In the genomic region with DNA sequence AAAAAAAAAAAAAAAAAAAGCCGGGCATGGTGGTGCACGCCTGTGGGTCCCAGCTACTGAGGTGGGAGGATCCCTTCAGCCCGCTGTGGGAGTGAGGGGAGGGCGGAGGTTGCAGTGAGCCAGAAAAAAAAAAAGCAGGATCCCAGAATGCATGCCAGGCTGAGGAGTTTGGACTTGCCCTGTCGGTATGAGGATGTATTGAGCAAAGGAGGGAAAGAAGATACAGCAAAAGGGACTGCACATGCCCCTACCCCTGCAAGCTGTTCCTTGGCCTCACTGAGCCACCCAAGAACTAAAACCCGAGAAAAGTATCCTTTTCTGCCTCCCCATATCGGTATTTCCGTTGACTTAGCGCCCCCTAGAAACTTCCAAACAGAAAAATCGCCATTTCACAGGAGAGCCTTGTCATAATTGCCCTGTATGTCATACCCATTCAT, we compare ENCODE assay signal across 9 cellular contexts. TPM values are rescaled to one million over a fixed set of nuclear protein-coding genes. Genes with fewer than 3 reads are reported as not detected.
DNase-seq lines count a peak whose midpoint lies in the region; ATAC-seq and TF ChIP-seq lines count a peak whose summit lies in the region.
"Had no signal": no experiment of that assay in that cellular context is flagged by ENCODE, and none has a peak within 500 bp of the region (broad histone marks: within the 10 kb centered on the region; RNA-seq: fewer than 3 reads in every experiment).

No MANE protein-coding gene starts in this region.

- H3K27me3 ChIP-seq in left ventricle myocardium inferior (ENCODE audit: low read depth) (no peaks in the 10 kb centered on the region), PC-3 (ENCODE audit: low read length) (no peaks in the 10 kb centered on the region)

- ATAC-seq in Right ventricle myocardium superior (ENCODE audit: poor library complexity) (no peak), PC-3 (no peak), GM19395 (IDR thresholded peaks at IDR 0.05; ENCODE audit: unreplicated experiment) (no peak), GM18511 (IDR thresholded peaks at IDR 0.05; ENCODE audit: unreplicated experiment) (no peak), HG02852 (IDR thresholded peaks at IDR 0.05; ENCODE audit: unreplicated experiment) (no peak)

- H3K4me3 ChIP-seq in left ventricle myocardium inferior: no peak overlapping the region
- no peak overlapping the region for H3K4me3 ChIP-seq in PC-3 (ENCODE audit: low read length)
- no peak overlapping the region for H3K4me3 ChIP-seq in epithelial cell of esophagus (ENCODE audit: low read length)

- peaks cover 30% of the 10 kb centered on the region for H3K4me1 ChIP-seq in left ventricle myocardium inferior
- H3K4me1 ChIP-seq in PC-3 (ENCODE audit: insufficient read depth, low read length): peaks cover 20% of the 10 kb centered on the region

- no peak for DNase-seq in left ventricle myocardium inferior
- DNase-seq in Right ventricle myocardium superior: no peak
- peak; percentile 33 for DNase-seq in PC-3
- peak; percentile 85 for DNase-seq in epithelial cell of esophagus (ENCODE audit: low read depth)
- no peak for DNase-seq in NCI-H226
- DNase-seq: T-helper 9 cell had no signal

- no peaks in the 10 kb centered on the region for H4K20me1 ChIP-seq in PC-3 (ENCODE audit: low read length)

- intact Hi-C loops in left ventricle myocardium inferior (cut with micrococcal nuclease) (loop anchor here (10.0 kb wide), 1 partner anchor 148 kb away; no protein-coding TSS in a partner anchor), Right ventricle myocardium superior (cut with DNase I) (no loop called here), PC-3 (cut with micrococcal nuclease) (no loop called here)

- no peaks in the 10 kb centered on the region for H3K9me2 ChIP-seq in PC-3 (replicated peaks; ENCODE audit: low read length)

- H3K79me2 ChIP-seq in PC-3 (ENCODE audit: low read length): peaks cover 43% of the 10 kb centered on the region

- BruUV-seq in PC-3 (replicated peaks; lab: Mats Ljungman, UMichigan): no TSS peak

- peak; percentile 31 for TF ChIP-seq CTCF in left ventricle myocardium inferior (IDR thresholded peaks at IDR 0.05; ENCODE audit: borderline replicate concordance)
- peak; percentile 70 for TF ChIP-seq CTCF in PC-3 (conservative IDR thresholded peaks at IDR 0.05; ENCODE audit: low read depth, low read length)
- TF ChIP-seq CTCF in epithelial cell of esophagus (IDR thresholded peaks at IDR 0.05; ENCODE audit: insufficient read depth, low read depth, low read length, missing control alignments): peak; percentile 20

- POLR2A ChIA-PET in PC-3 (lab: Charles Lee; ENCODE audit: unreplicated experiment): no interaction called here

- H3K9ac ChIP-seq in PC-3 (ENCODE audit: low read length): no peak overlapping the region

- CTCF ChIA-PET in PC-3 (lab: Charles Lee): no interaction called here

- no peaks in the 10 kb centered on the region for H3K9me3 ChIP-seq in left ventricle myocardium inferior (replicated peaks)
- H3K9me3 ChIP-seq in PC-3 (ENCODE audit: low read length): no peaks in the 10 kb centered on the region

- no peak overlapping the region for H3K4me2 ChIP-seq in PC-3 (ENCODE audit: low read length)

- no peak overlapping the region for H2AFZ ChIP-seq in PC-3 (ENCODE audit: low read length)

- H3K27ac ChIP-seq in left ventricle myocardium inferior (replicated peaks) (no peak overlapping the region), PC-3 (ENCODE audit: low read length) (no peak overlapping the region)

- H3K36me3 ChIP-seq in left ventricle myocardium inferior (peaks cover 10% of the 10 kb centered on the region), PC-3 (ENCODE audit: low read depth, low read length) (peaks cover 18% of the 10 kb centered on the region)

- H3F3A ChIP-seq in PC-3 (ENCODE audit: low read length, unreplicated experiment): no peaks in the 10 kb centered on the region

RNA-seq across cellular contexts. Expression of a gene that starts 1.3 kb away (rescaled TPM):
- total RNA-seq in left ventricle myocardium inferior (15.1 TPM), Right ventricle myocardium superior (15.9 TPM), PC-3 (2014; rRNA removed) (37.3 and 73.7 TPM in 2 replicates)

RNA-seq across cellular contexts. Expression of a gene that starts 11.0 kb away (rescaled TPM):
- total RNA-seq in left ventricle myocardium inferior (102 TPM), Right ventricle myocardium superior (115 TPM), PC-3 (2014; rRNA removed) (237 and 261 TPM in 2 replicates)

RNA-seq across cellular contexts. Expression of a gene that starts 16.6 kb away (rescaled TPM):
- total RNA-seq in left ventricle myocardium inferior: 1.2 TPM
- 1.6 TPM for total RNA-seq in Right ventricle myocardium superior
- total RNA-seq in PC-3 (2014; rRNA removed): 1.1 TPM in 1 of 2 replicates, not detected in the other

RNA-seq across cellular contexts. Expression of a gene that starts 23.1 kb away (rescaled TPM):
- total RNA-seq in left ventricle myocardium inferior: not detected
- not detected for total RNA-seq in Right ventricle myocardium superior
- not detected in 2 replicates for total RNA-seq in PC-3 (2014; rRNA removed)

RNA-seq across cellular contexts. Expression of a gene that starts 30.2 kb away (rescaled TPM):
- total RNA-seq in left ventricle myocardium inferior (0.36 TPM), Right ventricle myocardium superior (0.56 TPM), PC-3 (2014; rRNA removed) (54.3 and 77.3 TPM in 2 replicates)

Comparison
In these comparisons a context has a peak if more than half of its experiments do, and no peak if none do; other contexts are left out.
1. DNase-seq: peak in PC-3 (single experiment) and epithelial cell of esophagus (single experiment); none in left ventricle myocardium inferior (single experiment), Right ventricle myocardium superior (single experiment) and NCI-H226 (single experiment).
2. CTCF ChIP-seq: peak in every context shown above with its lines; median percentile 70 in PC-3; 31 in left ventricle myocardium inferior; 20 in epithelial cell of esophagus.